Comparison of ENCODE assay signal across 14 cellular contexts in the genomic region with DNA sequence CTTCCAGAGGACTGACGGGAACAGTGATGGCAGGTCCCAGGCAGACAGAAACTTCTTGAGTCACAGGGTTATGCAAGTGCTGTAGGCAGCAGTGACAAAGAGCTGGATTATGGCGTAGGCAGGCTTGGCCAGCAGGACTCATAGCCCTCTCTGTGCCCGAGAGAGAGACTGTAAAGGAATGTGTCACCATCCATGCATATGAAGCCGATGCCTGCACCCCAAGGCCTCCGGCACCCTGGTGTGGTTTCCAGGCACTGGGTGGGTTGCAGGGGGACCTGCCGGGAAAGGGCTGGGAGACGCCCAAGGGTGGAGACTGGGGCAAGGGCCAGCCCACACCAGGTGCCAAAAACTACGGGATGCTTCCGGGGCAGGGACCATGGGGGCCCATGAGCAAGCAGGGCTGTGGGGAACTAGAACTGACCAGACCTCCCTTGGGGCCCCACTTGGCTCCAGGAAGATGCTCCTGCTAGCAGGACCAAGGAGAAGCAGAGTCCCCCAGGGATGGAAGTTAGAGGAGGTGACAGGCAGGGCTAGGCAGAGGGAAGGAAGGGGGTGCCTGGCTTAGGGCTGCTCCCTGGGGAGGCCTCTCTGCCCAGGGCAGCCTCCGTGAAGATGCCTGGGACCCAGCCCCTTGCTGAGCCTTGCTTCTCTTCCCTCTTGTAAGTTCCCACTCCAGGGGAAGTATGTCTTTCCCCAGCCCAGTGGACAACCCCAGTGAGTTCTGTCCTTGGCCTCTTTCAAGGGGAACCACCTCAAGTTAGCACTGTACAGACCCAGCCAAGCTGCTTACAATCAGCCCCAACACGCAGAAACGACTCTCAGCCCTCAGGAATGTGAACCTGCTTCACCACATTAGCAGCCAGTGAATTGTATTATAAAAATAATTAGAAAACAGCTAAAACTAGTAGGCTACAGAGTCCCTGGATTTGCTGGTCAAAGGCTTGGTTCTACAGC. TPM values are rescaled to one million over a fixed set of nuclear protein-coding genes. Genes with fewer than 3 reads are reported as not detected.
DNase-seq lines count a peak whose midpoint lies in the region; TF ChIP-seq lines count a peak whose summit lies in the region.
"Had no signal": no experiment of that assay in that cellular context is flagged by ENCODE, and none has a peak within 500 bp of the region (broad histone marks: within the 10 kb centered on the region; RNA-seq: fewer than 3 reads in every experiment).

No MANE protein-coding gene starts in this region.

- H4K8ac ChIP-seq in neuronal stem cell (ENCODE audit: low read depth, low read length) = no peak overlapping the region

- H3K4ac ChIP-seq in neuronal stem cell (ENCODE audit: low read length) = no peak overlapping the region

- H3K4me1 ChIP-seq in BLaER1 treated with 17β-estradiol and CSF1 and Interleukin-3, amounts not matched to agents 10 nM and 100 nM = peaks cover 15 to 37% (median 25%) of the 10 kb centered on the region in 10 experiments
- H3K4me1 ChIP-seq in neuronal stem cell (ENCODE audit: control insufficient read depth in 2 of 2, insufficient read depth in 1 of 2, low read depth in 1 of 2, low read length in 2 of 2) = peaks cover 0 to 2% of the 10 kb centered on the region in 2 donors

- H2AFZ ChIP-seq in neuronal stem cell (ENCODE audit: low read length) = no peak overlapping the region

- peak; percentile 43 for DNase-seq in MG63
- peak; percentile 96 for DNase-seq in epithelial cell of esophagus (ENCODE audit: low read depth)
- no peak for DNase-seq in neuronal stem cell (ENCODE audit: low spot score)
- DNase-seq in HK-2 (ENCODE audit: unreplicated experiment) = no peak
- DNase-seq in T-helper 2 cell = no peak
- no peak for DNase-seq in effector CD8-positive, alpha-beta T cell (lab: John Stamatoyannopoulos, UW)
- no peak for DNase-seq in stimulated activated CD4-positive, alpha-beta T cell treated with anti-CD3 and anti-CD28 coated beads, Interleukin-2, amount 100 ng/mL, for 24 hours
- DNase-seq: activated CD4-positive, alpha-beta T cell treated with anti-CD3 and anti-CD28 coated beads, Interleukin-2, amount 50 U/mL, for 48 hours; Calu3; GDM1; NCI-H2029; NCI-H526 had no signal

- peak overlapping the region; percentile 21 to 72 (median 48); a peak in 21 of 22 replicates for H3K4me2 ChIP-seq in BLaER1 treated with 17β-estradiol and CSF1 and Interleukin-3, amounts not matched to agents 10 nM and 100 nM
- H3K4me2 ChIP-seq in neuronal stem cell (ENCODE audit: insufficient read depth, low read length, poor library complexity, severe bottlenecking) = no peak overlapping the region

- H3K36me3 ChIP-seq in BLaER1 treated with 17β-estradiol and CSF1 and Interleukin-3, amounts not matched to agents 10 nM and 100 nM = no peaks in the 10 kb centered on the region
- H3K36me3 ChIP-seq in MG63 (no peaks in the 10 kb centered on the region), neuronal stem cell (replicated peaks in 1 of 2; ENCODE audit: control insufficient read depth in 2 of 2, insufficient read depth in 2 of 2, low read length in 2 of 2) (no peaks in the 10 kb centered on the region)

- no peak for TF ChIP-seq CTCF in epithelial cell of esophagus (IDR thresholded peaks at IDR 0.05; ENCODE audit: insufficient read depth, low read depth, low read length, missing control alignments)

- no CpG with 5 or more reads among the region's 12 CpGs for WGBS in neuronal stem cell (ENCODE audit: extremely low coverage in 2 of 2, insufficient read length in 2 of 2, insufficient replicate concordance in 1 of 2), 2 donors

- H2BK12ac ChIP-seq in neuronal stem cell (ENCODE audit: low read length) = no peak overlapping the region

- no peak overlapping the region for H3K14ac ChIP-seq in neuronal stem cell (ENCODE audit: low read length)

- no peak overlapping the region for H2BK15ac ChIP-seq in neuronal stem cell (ENCODE audit: low read length)

- peak overlapping the region; percentile 32 for H2AK5ac ChIP-seq in neuronal stem cell (ENCODE audit: low read depth, low read length)

- H3K79me1 ChIP-seq in neuronal stem cell (ENCODE audit: low read depth, low read length) = no peaks in the 10 kb centered on the region

- H4K20me1 ChIP-seq in BLaER1 treated with 17β-estradiol and CSF1 and Interleukin-3, amounts not matched to agents 10 nM and 100 nM = peaks cover 0 to 11% (median 0%) of the 10 kb centered on the region in 11 experiments; a peak in 1 of 22 replicates

- H3K9me3 ChIP-seq in BLaER1 treated with 17β-estradiol and CSF1 and Interleukin-3, amounts not matched to agents 10 nM and 100 nM (replicated peaks in 1 of 11) = 0 out of 22 replicates have a peak, but pooled peaks cover 0 to 6% (median 0%) of the 10 kb centered on the region in 11 experiments
- H3K9me3 ChIP-seq in MG63 = no peaks in the 10 kb centered on the region
- no peaks in the 10 kb centered on the region for H3K9me3 ChIP-seq in neuronal stem cell (replicated peaks in 1 of 2; ENCODE audit: control insufficient read depth in 2 of 2, insufficient read depth in 1 of 2, low read depth in 1 of 2, low read length in 2 of 2)

- H3K9ac ChIP-seq in BLaER1 treated with 17β-estradiol and CSF1 and Interleukin-3, amounts not matched to agents 10 nM and 100 nM = no peak overlapping the region
- no peak overlapping the region for H3K9ac ChIP-seq in neuronal stem cell (ENCODE audit: low read depth, low read length, poor library complexity)

- peak overlapping the region; percentile 5 for H3K18ac ChIP-seq in neuronal stem cell (ENCODE audit: low read length)

- H3K27me3 ChIP-seq in BLaER1 treated with 17β-estradiol and CSF1 and Interleukin-3, amounts not matched to agents 10 nM and 100 nM = no peaks in the 10 kb centered on the region
- H3K27me3 ChIP-seq in MG63 (no peaks in the 10 kb centered on the region), neuronal stem cell (ENCODE audit: control insufficient read depth in 3 of 3, insufficient read depth in 3 of 3, low read depth in 1 of 3, low read length in 3 of 3) (no peaks in the 10 kb centered on the region)

- peak overlapping the region in 3 of 11 experiments; percentile 6 to 23 (median 12); a peak in 2 of 22 replicates for H3K27ac ChIP-seq in BLaER1 treated with 17β-estradiol and CSF1 and Interleukin-3, amounts not matched to agents 10 nM and 100 nM
- H3K27ac ChIP-seq in neuronal stem cell (replicated peaks; ENCODE audit: low read length) = no peak overlapping the region

- H3K23ac ChIP-seq in neuronal stem cell (ENCODE audit: low read depth, low read length, poor library complexity) = no peak overlapping the region

- no peak overlapping the region for H2BK120ac ChIP-seq in neuronal stem cell (ENCODE audit: low read depth, low read length)

- no peak overlapping the region for H4K91ac ChIP-seq in neuronal stem cell (ENCODE audit: low read depth, low read length, poor library complexity)

- no peak overlapping the region for H3K4me3 ChIP-seq in BLaER1 treated with 17β-estradiol and CSF1 and Interleukin-3, amounts not matched to agents 10 nM and 100 nM
- H3K4me3 ChIP-seq in MG63 = no peak overlapping the region
- no peak overlapping the region for H3K4me3 ChIP-seq in epithelial cell of esophagus (ENCODE audit: low read length)
- H3K4me3 ChIP-seq in neuronal stem cell (ENCODE audit: low read length in 2 of 2) = no peak overlapping the region
- H3K4me3 ChIP-seq: lung had no signal

- H2BK5ac ChIP-seq in neuronal stem cell (ENCODE audit: low read length) = peak overlapping the region; percentile 30

RNA-seq across cellular contexts. Expression of a gene that starts 10.5 kb away (rescaled TPM):
- 9.8 and 13.3 TPM in 2 replicates for total RNA-seq in MG63 (2014; rRNA removed; shearing (Covaris generic); ENCODE audit: low replicate concordance)
- 4.8 TPM for polyA plus RNA-seq in neuronal stem cell (2013, experiment 1 of 2)
- polyA plus RNA-seq in neuronal stem cell (2013, experiment 2 of 2) = 4.2 TPM

Comparison
In these comparisons a context has a peak if more than half of its experiments do, and no peak if none do; other contexts are left out.
1. DNase-seq: peak in MG63 (single experiment) and epithelial cell of esophagus (single experiment); none in neuronal stem cell (single experiment), HK-2 (single experiment), T-helper 2 cell (0 of 5), effector CD8-positive, alpha-beta T cell (single experiment) and stimulated activated CD4-positive, alpha-beta T cell treated with anti-CD3 and anti-CD28 coated beads, Interleukin-2, amount 100 ng/mL, for 24 hours (0 of 2).